19 cellular contexts compared by ENCODE assay signal in the genomic region with DNA sequence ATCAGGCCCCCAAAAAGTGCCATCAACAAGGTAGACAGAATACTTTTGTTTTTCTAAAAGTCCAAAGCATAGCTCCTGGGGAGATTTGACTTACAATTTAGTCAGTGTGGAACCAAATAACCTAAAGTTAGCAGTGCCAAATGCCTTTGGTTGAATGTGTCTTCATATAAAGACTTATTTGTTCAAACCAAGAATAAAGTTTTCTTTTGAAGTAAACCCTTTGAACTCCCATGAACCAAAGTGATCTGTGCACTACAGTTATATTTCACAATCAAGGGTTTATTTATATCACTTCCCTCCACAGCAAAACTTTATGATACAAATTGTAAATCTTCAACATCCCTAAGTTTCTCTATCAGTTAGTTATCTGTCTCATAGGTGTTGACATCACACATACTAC.
"Had no signal": no experiment of that assay in that cellular context is flagged by ENCODE, and none has a peak within 500 bp of the region (broad histone marks: within the 10 kb centered on the region; RNA-seq: fewer than 3 reads in every experiment).

No MANE protein-coding gene starts in this region.

- DNase-seq: activated CD4-positive, alpha-beta memory T cell treated with anti-CD3 and anti-CD28 coated beads, Interleukin-2, amount 10 ng/mL, durations not matched to agents 7 days and 5 days; activated effector memory CD4-positive, alpha-beta T cell treated with anti-CD3 and anti-CD28 coated beads, Interleukin-2, amount 50 U/mL, for 16 hours; activated T-cell treated with anti-CD3 and anti-CD28 coated beads, Interleukin-2, amount 50 U/mL, for 4 hours; adrenal gland; esophagus squamous epithelium; foreskin fibroblast; head of caudate nucleus; kidney glomerular epithelial cell; left ventricle myocardium superior; mesendoderm; occipital lobe; right cardiac atrium; small intestine; stimulated activated CD4-positive, alpha-beta T cell treated with anti-CD3 and anti-CD28 coated beads, Interleukin-4, amount 100 ng/mL, for 24 hours; stimulated activated naive CD4-positive, alpha-beta T cell; substantia nigra; T1000; uterus had no signal

- ATAC-seq: activated T-cell treated with anti-CD3 and anti-CD28 coated beads, Interleukin-2, amount 50 U/mL, for 4 hours; left ventricle myocardium superior; natural killer cell treated with Interleukin-12 subunit alpha and Interleukin-12 subunit beta and Interleukin-15 and Interleukin-18, amount 100 ng/mL, for 72 hours; right cardiac atrium had no signal
